8 cellular contexts compared by ENCODE assay signal in the genomic region with DNA sequence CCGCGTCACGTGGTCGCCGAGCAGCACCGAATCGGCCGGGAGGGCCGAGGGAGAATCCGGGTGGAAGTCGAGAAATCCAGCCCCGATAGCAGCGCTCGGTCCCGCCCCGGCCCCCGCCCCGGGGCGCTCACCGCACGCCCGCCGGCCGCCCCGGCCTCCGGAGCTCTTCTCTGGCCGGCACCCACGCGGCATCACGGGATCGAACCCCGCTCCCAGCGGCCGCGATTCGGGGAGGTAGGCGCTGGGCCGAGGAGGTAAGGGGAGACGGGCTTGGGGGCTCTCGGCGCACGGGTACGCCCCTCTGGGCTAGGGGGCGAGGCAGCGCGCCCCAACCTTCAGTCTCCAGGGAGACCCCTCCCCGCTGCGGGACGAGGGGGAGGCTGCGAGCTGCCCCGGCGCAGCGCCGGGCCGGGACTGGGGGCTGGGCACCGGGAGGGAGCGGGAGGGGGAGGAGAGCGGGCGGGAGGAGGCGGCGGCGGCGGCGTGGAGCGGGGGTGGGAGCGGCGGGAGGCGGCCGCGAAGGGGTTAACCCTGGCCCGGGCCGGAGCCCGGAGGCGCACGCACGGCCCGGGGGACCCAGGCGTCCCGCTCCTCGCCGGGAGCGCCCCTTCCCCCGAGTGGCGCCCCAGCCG. TPM values are rescaled to one million over a fixed set of nuclear protein-coding genes. Genes with fewer than 3 reads are reported as not detected.
DNase-seq lines count a peak whose midpoint lies in the region; ATAC-seq, FAIRE-seq and TF ChIP-seq lines count a peak whose summit lies in the region.

No MANE protein-coding gene starts in this region.

- peaks cover 22% of the 10 kb centered on the region for H4K20me1 ChIP-seq in GM23338 (replicated peaks; ENCODE audit: insufficient read depth)

- H3K27ac ChIP-seq in GM23338 (ENCODE audit: low read depth) = peak overlapping the region; percentile 97

- H2AFZ ChIP-seq in GM23338 = peak overlapping the region; percentile 94

- ATAC-seq in GM23338 (peak; percentile 34), SK-N-SH treated with all-trans-retinoic acid at 6 μM for 48 hours (peak; percentile 32), GM21786 (IDR thresholded peaks at IDR 0.05; ENCODE audit: unreplicated experiment) (no peak), GM21528 (IDR thresholded peaks at IDR 0.05; ENCODE audit: low FRiP score, unreplicated experiment) (no peak)

- TF ChIP-seq CTCF in BJ (IDR thresholded peaks at IDR 0.05; ENCODE audit: insufficient read depth, low read depth, low read length) = no peak
- TF ChIP-seq CTCF in GM23338 (conservative IDR thresholded peaks at IDR 0.05; ENCODE audit: low read depth in 2 of 2) = no peak
- no peak for TF ChIP-seq CTCF in bronchial epithelial cell (IDR thresholded peaks at IDR 0.05; ENCODE audit: insufficient read depth, low read length, severe bottlenecking)

- peaks cover 46% of the 10 kb centered on the region for H3K4me1 ChIP-seq in GM23338 (ENCODE audit: insufficient read depth)

- H3K27me3 Mint-ChIP-seq in GM23338 (ENCODE audit: insufficient read depth, low read depth, poor library complexity) = peaks cover 12% of the 10 kb centered on the region

- no peaks in the 10 kb centered on the region for H3K9me2 ChIP-seq in GM23338 (ENCODE audit: insufficient read depth)

- no peaks in the 10 kb centered on the region; the same call in 2 of the 3 replicates for H3K36me3 Mint-ChIP-seq in GM23338 (ENCODE audit: low read depth)

- H3F3A ChIP-seq in GM23338 (replicated peaks; ENCODE audit: low read depth) = peaks cover 12% of the 10 kb centered on the region; the same call in 1 of the 2 replicates

- H3K4me3 Mint-ChIP-seq in GM23338 = peak overlapping the region; percentile 83

- H3K27me3 ChIP-seq in BJ (ENCODE audit: control insufficient read depth, insufficient read depth, low read length) = no peaks in the 10 kb centered on the region
- no peaks in the 10 kb centered on the region for H3K27me3 ChIP-seq in GM23338 (ENCODE audit: insufficient read depth)
- H3K27me3 ChIP-seq in bronchial epithelial cell (ENCODE audit: control insufficient read depth, insufficient read depth, low read length) = no peaks in the 10 kb centered on the region

- peaks cover 64% of the 10 kb centered on the region for H3K4me1 Mint-ChIP-seq in GM23338

- FAIRE-seq in bronchial epithelial cell (lab: Jason Lieb, UNC) = no peak

- H3K9me3 Mint-ChIP-seq in GM23338 = no peaks in the 10 kb centered on the region; the same call in 2 of the 3 replicates

- CTCF ChIA-PET in BJ (lab: Yijun Ruan, JAX) = interaction anchor here (1.3 to 3.4 kb wide), 3 partner anchors 12 to 60 kb away, joined by 3 to 12 read pairs (median 3); no protein-coding TSS in a partner anchor

- H3K27ac Mint-ChIP-seq in GM23338 = no peak overlapping the region

- DNase-seq in BJ (ENCODE audit: low read depth) (no peak), GM23338 (ENCODE audit: low spot score) (peak; percentile 65), bronchial epithelial cell (ENCODE audit: low read depth) (no peak), kidney tubule cell (ENCODE audit: low spot score) (peak; percentile 65)
- peak; percentile 32 to 37 for DNase-seq in stimulated activated CD4-positive, alpha-beta T cell treated with anti-CD3 and anti-CD28 coated beads, Interleukin-2, amount 100 ng/mL, for 24 hours

- H3K36me3 ChIP-seq in BJ (ENCODE audit: control insufficient read depth, insufficient read depth, low read length) (no peaks in the 10 kb centered on the region; the same call in 1 of the 2 replicates), GM23338 (ENCODE audit: insufficient read depth) (no peaks in the 10 kb centered on the region), bronchial epithelial cell (ENCODE audit: control insufficient read depth, insufficient read depth, low read length) (no peaks in the 10 kb centered on the region)

- POLR2A ChIA-PET in BJ (lab: Charles Lee) = interaction anchor here (1.3 kb wide), 1 partner anchor 13 kb away, joined by 4 read pairs; no protein-coding TSS in a partner anchor

- H3K4me3 ChIP-seq in BJ (ENCODE audit: low read depth, low read length) (peak overlapping the region; percentile 97), GM23338 (peak overlapping the region; percentile 90), bronchial epithelial cell (ENCODE audit: low read depth, low read length) (peak overlapping the region; percentile 91)

- peaks cover 43% of the 10 kb centered on the region for H3K79me2 ChIP-seq in GM23338 (replicated peaks; ENCODE audit: insufficient read depth)

- peak overlapping the region; percentile 90 for H3K4me2 ChIP-seq in GM23338

TF ChIP-seq in GM23338, 12 proteins besides CTCF, POLR2A, EP300 and RAD21 (continues in another document):
- TF ChIP-seq POLR2AphosphoS5 (IDR thresholded peaks at IDR 0.05; ENCODE audit: low read depth) = no peak; the same call in 1 of the 2 replicates

TF ChIP-seq in SK-N-SH treated with all-trans-retinoic acid at 6 μM for 48 hours, 23 proteins besides CTCF, POLR2A, EP300 and RAD21:
- TF ChIP-seq BACH2 (CRISPR knock-in tag; IDR thresholded peaks at IDR 0.05; ENCODE audit: borderline replicate concordance) (no peak), ARNTL (CRISPR knock-in tag; IDR thresholded peaks at IDR 0.05; ENCODE audit: borderline replicate concordance, low read depth) (no peak), ZC3H10 (CRISPR knock-in tag; IDR thresholded peaks at IDR 0.05) (no peak), POU6F1 (CRISPR knock-in tag; IDR thresholded peaks at IDR 0.05; ENCODE audit: borderline replicate concordance, low read depth) (no peak), ZNF565 (CRISPR knock-in tag; conservative IDR thresholded peaks at IDR 0.05; ENCODE audit: low read depth) (no peak), ISL1 (CRISPR knock-in tag; IDR thresholded peaks at IDR 0.05) (no peak), TCF4 (CRISPR knock-in tag; IDR thresholded peaks at IDR 0.05; ENCODE audit: borderline replicate concordance) (no peak)

RNA-seq across cellular contexts. Expression of gene NDST1, which starts 22.0 kb away (rescaled TPM):
- polyA plus RNA-seq in BJ (2011; rRNA removed) (56.6 and 89.7 TPM in 2 replicates), GM23338 (2016; fragmentation: Nextera tagmentation; extraction: Ambion mirVana) (7.3 and 8.5 TPM in 2 replicates)
- polyA minus RNA-seq in BJ (2011; rRNA and poly(A)+ RNA removed) = 65.4 and 72.6 TPM in 2 replicates
- total RNA-seq in GM23338 (2014; rRNA removed; shearing (Covaris generic)) = 76.6 and 85.0 TPM in 2 replicates
- 17.1 and 33.3 TPM in 2 replicates for total RNA-seq in bronchial epithelial cell

RNA-seq across cellular contexts. Expression of gene RPS14, which starts 36.3 kb away (rescaled TPM):
- polyA plus RNA-seq in BJ (2011; rRNA removed) (2,496 and 3,512 TPM in 2 replicates), GM23338 (2016; fragmentation: Nextera tagmentation; extraction: Ambion mirVana) (2,790 and 2,911 TPM in 2 replicates)
- polyA minus RNA-seq in BJ (2011; rRNA and poly(A)+ RNA removed) = 426 and 724 TPM in 2 replicates
- 1,443 and 1,506 TPM in 2 replicates for total RNA-seq in GM23338 (2014; rRNA removed; shearing (Covaris generic))
- 5,672 and 8,789 TPM in 2 replicates for total RNA-seq in bronchial epithelial cell

Comparison
In these comparisons a context has a peak if more than half of its experiments do, and no peak if none do; other contexts are left out.
1. DNase-seq: peak in GM23338 (single experiment), kidney tubule cell (single experiment) and stimulated activated CD4-positive, alpha-beta T cell treated with anti-CD3 and anti-CD28 coated beads, Interleukin-2, amount 100 ng/mL, for 24 hours (2 of 2); none in BJ (single experiment) and bronchial epithelial cell (single experiment).
2. ATAC-seq: peak in GM23338 (single experiment) and SK-N-SH treated with all-trans-retinoic acid at 6 μM for 48 hours (single experiment); none in GM21786 (single experiment) and GM21528 (single experiment).
3. Peak in every context shown above with its lines, with median percentiles within 50 percentile points of each other: H3K4me3 ChIP-seq.